In the genomic region with DNA sequence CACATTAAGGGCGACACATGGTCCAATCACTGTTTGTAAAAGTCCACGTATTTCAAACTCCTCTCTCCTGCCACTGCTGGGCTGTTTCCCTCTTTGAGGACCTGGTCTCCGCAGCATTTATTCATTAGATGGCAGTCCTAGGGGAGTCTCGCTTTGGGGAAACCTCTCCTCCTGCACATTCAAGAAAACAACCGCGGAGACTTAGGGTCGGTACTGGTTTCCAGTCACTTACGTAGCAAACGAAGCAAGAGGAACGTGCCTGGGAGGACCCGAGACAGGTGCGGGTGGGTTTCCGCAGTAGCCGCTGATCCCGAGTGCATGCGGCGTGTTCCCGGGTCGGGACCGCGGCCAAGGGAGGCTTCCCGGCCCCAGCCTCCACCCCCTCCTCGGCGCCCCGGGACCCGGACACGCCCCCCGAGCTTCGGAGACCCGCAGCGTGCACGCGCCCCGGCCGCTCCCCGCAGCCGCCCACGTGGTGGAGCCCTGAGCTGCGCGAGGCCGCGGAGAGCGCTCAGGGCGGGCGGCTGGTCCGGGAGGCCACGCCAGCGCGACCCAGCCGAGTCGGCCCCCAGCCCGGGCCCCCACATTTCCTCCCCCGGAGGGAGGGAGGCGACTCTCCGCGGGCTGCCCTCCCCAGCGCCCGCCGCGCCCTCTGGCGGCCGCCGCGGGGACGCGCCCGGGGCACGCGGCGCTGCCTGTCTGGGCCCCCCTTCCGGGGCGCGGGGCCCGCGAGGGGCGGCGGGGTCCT, we compare ENCODE assay signal across 8 cellular contexts. TPM values are rescaled to one million over a fixed set of nuclear protein-coding genes. Genes with fewer than 3 reads are reported as not detected.
DNase-seq lines count a peak whose midpoint lies in the region; ATAC-seq and TF ChIP-seq lines count a peak whose summit lies in the region.

No MANE protein-coding gene starts in this region.

- H3K9me3 ChIP-seq in right lobe of liver: no peaks in the 10 kb centered on the region

- TF ChIP-seq CTCF in dorsolateral prefrontal cortex (IDR thresholded peaks at IDR 0.05 in 54 of 56, conservative IDR thresholded peaks at IDR 0.05 in 2 of 56; ENCODE audit: low read depth in 1 of 56, partially characterized antibody in 56 of 56): peak in 44 of 56 donors; percentile 12 to 88 (median 58)
- peak; percentile 31 to 84 (median 50) for TF ChIP-seq CTCF in right lobe of liver (IDR thresholded peaks at IDR 0.05)

- H3K27me3 ChIP-seq in dorsolateral prefrontal cortex (no peaks in the 10 kb centered on the region), right lobe of liver (peaks cover 7 to 35% of the 10 kb centered on the region in 2 donors)

- DNase-seq in NCI-H146 (lab: John Stamatoyannopoulos, UW) (peak; percentile 49), NCI-H146 treated with DMSO at 0.1 percent for 48 hours (lab: John Stamatoyannopoulos, UW; ENCODE audit: unreplicated experiment) (no peak), NCI-H2227 (lab: John Stamatoyannopoulos, UW; ENCODE audit: unreplicated experiment) (peak; percentile 70), dorsolateral prefrontal cortex (peak in 9 of 10 donors; percentile 44 to 81 (median 66)), right lobe of liver (peak; percentile 67 to 71 (median 68))
- DNase-seq in activated CD4-positive, alpha-beta T cell treated with anti-CD3 and anti-CD28 coated beads, Interleukin-2, amount 10 ng/mL, durations not matched to agents 7 days and 5 days: peak; percentile 58
- peak; percentile 32 to 62 (median 60) for DNase-seq in stimulated activated CD4-positive, alpha-beta T cell treated with anti-CD3 and anti-CD28 coated beads, TNF-alpha, amount 100 ng/mL, for 4 hours (ENCODE audit: low read depth in 3 of 3)

- peak overlapping the region; percentile 81 for H3K4me3 Mint-ChIP-seq in activated CD4-positive, alpha-beta T cell treated with anti-CD3 and anti-CD28 coated beads, Interleukin-2, amount 10 ng/mL, durations not matched to agents 7 days and 5 days

- H3K9me3 Mint-ChIP-seq in activated CD4-positive, alpha-beta T cell treated with anti-CD3 and anti-CD28 coated beads, Interleukin-2, amount 10 ng/mL, durations not matched to agents 7 days and 5 days: no peaks in the 10 kb centered on the region

- peaks cover 30% of the 10 kb centered on the region for H3K4me1 Mint-ChIP-seq in activated CD4-positive, alpha-beta T cell treated with anti-CD3 and anti-CD28 coated beads, Interleukin-2, amount 10 ng/mL, durations not matched to agents 7 days and 5 days

- H3K27ac ChIP-seq in dorsolateral prefrontal cortex: peak overlapping the region in 58 of 59 donors; percentile 80 to 97 (median 93)
- no peak overlapping the region for H3K27ac ChIP-seq in right lobe of liver

- peaks cover 0 to 11% (median 0%) of the 10 kb centered on the region in 4 donors for H3K4me1 ChIP-seq in right lobe of liver

- H3K36me3 Mint-ChIP-seq in activated CD4-positive, alpha-beta T cell treated with anti-CD3 and anti-CD28 coated beads, Interleukin-2, amount 10 ng/mL, durations not matched to agents 7 days and 5 days (ENCODE audit: low read depth): no peaks in the 10 kb centered on the region

- CTCF ChIA-PET in activated CD4-positive, alpha-beta T cell treated with anti-CD3 and anti-CD28 coated beads, Interleukin-2, amount 10 ng/mL, durations not matched to agents 7 days and 5 days (lab: Charles Lee): interaction anchor here (0.8 to 1.6 kb wide), 9 partner anchors 11 to 208 kb away, joined by 3 to 6 read pairs (median 3); no protein-coding TSS in a partner anchor

- H3K27ac Mint-ChIP-seq in activated CD4-positive, alpha-beta T cell treated with anti-CD3 and anti-CD28 coated beads, Interleukin-2, amount 10 ng/mL, durations not matched to agents 7 days and 5 days: peak overlapping the region; percentile 83

- intact Hi-C loops in dorsolateral prefrontal cortex (cut with DNase I) (loop anchor here in 1 of 2 donors (5.0 to 10.0 kb wide), 3 partner anchors 130 to 408 kb away; no protein-coding TSS in a partner anchor), right lobe of liver (cut with DNase I) (no loop called here)

- H3K27me3 Mint-ChIP-seq in activated CD4-positive, alpha-beta T cell treated with anti-CD3 and anti-CD28 coated beads, Interleukin-2, amount 10 ng/mL, durations not matched to agents 7 days and 5 days: peaks cover 43% of the 10 kb centered on the region

- under 1% methylated on average over 18 of the region's 77 CpGs for WGBS in right lobe of liver (ENCODE audit: insufficient coverage, low coverage, low lambda C conversion rate, missing lambda C conversion rate)

- no peaks in the 10 kb centered on the region for H3K36me3 ChIP-seq in right lobe of liver

- POLR2A ChIA-PET in activated CD4-positive, alpha-beta T cell treated with anti-CD3 and anti-CD28 coated beads, Interleukin-2, amount 10 ng/mL, durations not matched to agents 7 days and 5 days (lab: Charles Lee): no interaction called here

- TF ChIP-seq POLR2A in right lobe of liver (IDR thresholded peaks at IDR 0.05): no peak

- peak overlapping the region; percentile 49 to 97 (median 85) for H3K4me3 ChIP-seq in dorsolateral prefrontal cortex
- H3K4me3 ChIP-seq in right lobe of liver: peak overlapping the region; percentile 54 to 64 (median 54)

- ATAC-seq in HG02840 (IDR thresholded peaks at IDR 0.05; ENCODE audit: low FRiP score, unreplicated experiment) (peak; percentile 42), right lobe of liver (peak; percentile 40 to 60 (median 51))

RNA-seq across cellular contexts. Expression of a gene that starts 1.1 kb away (rescaled TPM):
- total RNA-seq in activated CD4-positive, alpha-beta T cell treated with anti-CD3 and anti-CD28 coated beads, Interleukin-2, amount 10 ng/mL, durations not matched to agents 7 days and 5 days: 10 to 100 TPM; 18.8 to 24.8 TPM
- total RNA-seq in dorsolateral prefrontal cortex: 100 to 1,000 TPM in 17 of 120 experiments, 10 to 100 TPM in 103; 53.3 to 130 (median 84.4) TPM
- 1 to 10 TPM; 2.5 to 5.3 (median 3.8) TPM for total RNA-seq in right lobe of liver

Comparison
In these comparisons a context has a peak if more than half of its experiments do, and no peak if none do; other contexts are left out.
1. H3K27ac ChIP-seq: peak in dorsolateral prefrontal cortex (58 of 59); none in right lobe of liver (0 of 3).